24 cellular contexts compared by ENCODE assay signal in genomic region chr2:104885119-104885777, GRCh38. TPM values are rescaled to one million over a fixed set of nuclear protein-coding genes. Genes with fewer than 3 reads are reported as not detected.
DNase-seq lines count a peak whose midpoint lies in the region; ATAC-seq, FAIRE-seq and TF ChIP-seq lines count a peak whose summit lies in the region.
"Had no signal": no experiment of that assay in that cellular context is flagged by ENCODE, and none has a peak within 500 bp of the region (broad histone marks: within the 10 kb centered on the region; RNA-seq: fewer than 3 reads in every experiment).

No MANE protein-coding gene starts in this region.

- no peak overlapping the region for H4K8ac ChIP-seq in H1 (ENCODE audit: extremely low read depth, insufficient read depth, low read length)
- no peak overlapping the region for H4K8ac ChIP-seq in trophoblast cell (ENCODE audit: low read depth, low read length)

- no peak overlapping the region for H3K4ac ChIP-seq in H1 (replicated peaks; ENCODE audit: insufficient read length, low read depth, low read length)
- H3K4ac ChIP-seq in trophoblast cell (ENCODE audit: low read depth, low read length): no peak overlapping the region

- no peaks in the 10 kb centered on the region for H3K23me2 ChIP-seq in H1 (ENCODE audit: low read depth, low read length)

- no peak overlapping the region for H4K5ac ChIP-seq in H1 (ENCODE audit: insufficient read length, low read depth, low read length)

- H2BK20ac ChIP-seq in H1 (ENCODE audit: low read length): no peak overlapping the region

- no peak overlapping the region for H4K12ac ChIP-seq in trophoblast cell (ENCODE audit: low read depth, low read length)

- no peak overlapping the region for H3K9ac ChIP-seq in H1 (replicated peaks in 1 of 4; ENCODE audit: extremely low read depth in 1 of 4, low read depth in 3 of 4, low read length in 3 of 4)
- no peak overlapping the region for H3K9ac ChIP-seq in iPS-20b (ENCODE audit: low read depth, low read length)
- no peak overlapping the region for H3K9ac ChIP-seq in trophoblast cell (ENCODE audit: low read length)
- H3K9ac ChIP-seq: BLaER1 had no signal

- no peaks in the 10 kb centered on the region for H3K4me1 ChIP-seq in right atrium auricular region
- H3K4me1 ChIP-seq in heart left ventricle: no peaks in the 10 kb centered on the region
- H3K4me1 ChIP-seq in H1 (replicated peaks in 1 of 4; ENCODE audit: control insufficient read depth in 3 of 4, insufficient read depth in 4 of 4, low read length in 3 of 4): peaks cover 0 to 4% (median 0%) of the 10 kb centered on the region in 4 experiments; a peak in 1 of 7 replicates
- H3K4me1 ChIP-seq in iPS-20b (ENCODE audit: insufficient read depth, low read length): no peaks in the 10 kb centered on the region
- H3K4me1 ChIP-seq in trophoblast cell (ENCODE audit: control insufficient read depth in 1 of 2, insufficient read depth in 2 of 2, low read length in 2 of 2): no peaks in the 10 kb centered on the region
- H3K4me1 ChIP-seq: Caco-2 had no signal

- no peak for TF ChIP-seq EP300 in H1 (IDR thresholded peaks at IDR 0.05; ENCODE audit: borderline replicate concordance in 1 of 2, low read depth in 2 of 2, low read length in 2 of 2)

- ATAC-seq in heart left ventricle: no peak
- ATAC-seq: CD8-positive, alpha-beta T cell; GM12878 had no signal

- H2AFZ ChIP-seq in H1 (ENCODE audit: low read length): no peak overlapping the region
- H2AFZ ChIP-seq in trophoblast cell (ENCODE audit: insufficient read depth, low read length, poor library complexity): no peak overlapping the region

- H2AK5ac ChIP-seq in H1 (ENCODE audit: low read depth, low read length) (no peak overlapping the region; the same call in 1 of the 2 replicates), trophoblast cell (ENCODE audit: low read length) (no peak overlapping the region)

- H3K36me3 ChIP-seq in right atrium auricular region (no peaks in the 10 kb centered on the region), heart left ventricle (no peaks in the 10 kb centered on the region), H1 (ENCODE audit: control insufficient read depth in 2 of 4, insufficient read depth in 4 of 4, low read length in 3 of 4) (no peaks in the 10 kb centered on the region), iPS-20b (ENCODE audit: insufficient read depth, low read depth, low read length) (no peaks in the 10 kb centered on the region), trophoblast cell (ENCODE audit: control insufficient read depth in 1 of 2, insufficient read depth in 2 of 2, low read length in 2 of 2) (no peaks in the 10 kb centered on the region), MG63 (no peaks in the 10 kb centered on the region)
- H3K36me3 ChIP-seq: BLaER1 had no signal

- no peak overlapping the region for H3K4me2 ChIP-seq in H1 (ENCODE audit: insufficient read depth in 1 of 2, low read depth in 2 of 2, low read length in 2 of 2)
- no peak overlapping the region for H3K4me2 ChIP-seq in trophoblast cell (ENCODE audit: low read length)
- H3K4me2 ChIP-seq: BLaER1 had no signal

- H3K14ac ChIP-seq in H1 (ENCODE audit: insufficient read length): no peak overlapping the region
- no peak overlapping the region for H3K14ac ChIP-seq in trophoblast cell (ENCODE audit: low read length)

- H3K4me3 ChIP-seq in right atrium auricular region (no peak overlapping the region), heart left ventricle (no peak overlapping the region), H1 (ENCODE audit: extremely low read depth in 1 of 4, insufficient read depth in 2 of 4, low read depth in 3 of 4, low read length in 4 of 4) (no peak overlapping the region), iPS-20b (ENCODE audit: low read length) (0 out of 2 replicates have a peak overlapping the region, but pooled peaks have one; percentile 21), trophoblast cell (ENCODE audit: low read depth, low read length) (no peak overlapping the region), MG63 (no peak overlapping the region)
- H3K4me3 ChIP-seq: BLaER1, GM12878 had no signal

- no peak overlapping the region for H3K27ac ChIP-seq in right atrium auricular region
- no peak overlapping the region for H3K27ac ChIP-seq in heart left ventricle
- H3K27ac ChIP-seq in H1 (ENCODE audit: low read depth, low read length): no peak overlapping the region
- no peak overlapping the region for H3K27ac ChIP-seq in iPS-20b (ENCODE audit: low read length)
- no peak overlapping the region for H3K27ac ChIP-seq in trophoblast cell (ENCODE audit: low read depth, low read length)
- H3K27ac ChIP-seq: 22Rv1, BLaER1, C4-2B had no signal

- H3K79me2 ChIP-seq in H1 (ENCODE audit: control insufficient read depth in 1 of 2, insufficient read depth in 2 of 2, low read length in 2 of 2) (no peaks in the 10 kb centered on the region), trophoblast cell (ENCODE audit: control insufficient read depth, insufficient read depth, low read length, poor library complexity) (no peaks in the 10 kb centered on the region)

- H3K9me3 ChIP-seq in right atrium auricular region (no peaks in the 10 kb centered on the region), heart left ventricle (no peaks in the 10 kb centered on the region), H1 (ENCODE audit: insufficient read depth in 2 of 2, low read depth in 1 of 2, low read length in 1 of 2) (no peaks in the 10 kb centered on the region), iPS-20b (ENCODE audit: insufficient read depth, low read depth, low read length) (no peaks in the 10 kb centered on the region), trophoblast cell (ENCODE audit: insufficient read depth, low read depth, low read length) (no peaks in the 10 kb centered on the region), MG63 (no peaks in the 10 kb centered on the region)
- H3K9me3 ChIP-seq: BLaER1, Caco-2 had no signal

- H3K23ac ChIP-seq in H1 (ENCODE audit: insufficient read length) (no peak overlapping the region), trophoblast cell (ENCODE audit: low read length) (no peak overlapping the region)

- CTCF ChIA-PET in H1 (lab: Charles Lee; ENCODE audit: partially characterized antibody): interaction anchor here (3.3 kb wide), 1 partner anchor 18 kb away, joined by 8 read pairs; no protein-coding TSS in a partner anchor

- no peak for TF ChIP-seq POLR2A in heart left ventricle (IDR thresholded peaks at IDR 0.05)
- no peak for TF ChIP-seq POLR2A in H1 (IDR thresholded peaks at IDR 0.05; ENCODE audit: control extremely low read depth in 1 of 2, low read depth in 2 of 2, low read length in 2 of 2)

- intact Hi-C loops in heart left ventricle (cut with DNase I): no loop called here

- H3K79me1 ChIP-seq in H1 (ENCODE audit: low read depth, low read length): no peaks in the 10 kb centered on the region
- H3K79me1 ChIP-seq in trophoblast cell (ENCODE audit: low read length): no peaks in the 10 kb centered on the region

- FAIRE-seq in H1 (lab: Jason Lieb, UNC): no peak
- FAIRE-seq: A204.1, G401.6, GM12878, GM19239 had no signal

- WGBS in heart left ventricle, 4 donors: 62 to 73% (median 69%) methylated on average over 5 of the region's 5 CpGs
- WGBS in H1 (ENCODE audit: extremely low coverage in 1 of 2, insufficient coverage in 1 of 2, insufficient read length in 1 of 2, insufficient replicate concordance in 2 of 2, low coverage in 1 of 2, low lambda C conversion rate in 2 of 2, missing lambda C conversion rate in 1 of 2), 2 experiments: 71% methylated on average over 5 of the region's 5 CpGs; no CpG with 5 or more reads in 1 of the 2 experiments
- no CpG with 5 or more reads among the region's 5 CpGs for WGBS in trophoblast cell (ENCODE audit: extremely low coverage, insufficient coverage, insufficient read length)

- H4K91ac ChIP-seq in H1 (replicated peaks; ENCODE audit: insufficient read length, low read length) (no peak overlapping the region), trophoblast cell (ENCODE audit: low read depth, low read length) (no peak overlapping the region)

- no peak overlapping the region for H3K56ac ChIP-seq in H1 (replicated peaks; ENCODE audit: insufficient read length, low read depth, low read length)

- TF ChIP-seq RAD21 in H1 (IDR thresholded peaks at IDR 0.05 in 1 of 2, conservative IDR thresholded peaks at IDR 0.05 in 1 of 2; ENCODE audit: low read depth in 2 of 2, low read length in 2 of 2): no peak

- H2BK15ac ChIP-seq in H1 (ENCODE audit: low read length): no peak overlapping the region

- H2BK12ac ChIP-seq in H1 (ENCODE audit: low read depth, low read length) (no peak overlapping the region), trophoblast cell (ENCODE audit: low read length) (no peak overlapping the region)

- POLR2A ChIA-PET in H1 (lab: Charles Lee; ENCODE audit: partially characterized antibody): no interaction called here

- H3K18ac ChIP-seq in H1 (ENCODE audit: extremely low read depth, low read length) (no peak overlapping the region), trophoblast cell (ENCODE audit: low read length) (no peak overlapping the region)

- H4K20me1 ChIP-seq in H1 (replicated peaks in 1 of 2; ENCODE audit: control insufficient read depth in 1 of 2, insufficient read depth in 2 of 2, low read length in 2 of 2): no peaks in the 10 kb centered on the region
- H4K20me1 ChIP-seq: BLaER1 had no signal

- no peak for TF ChIP-seq CTCF in right atrium auricular region (IDR thresholded peaks at IDR 0.05)
- no peak for TF ChIP-seq CTCF in heart left ventricle (IDR thresholded peaks at IDR 0.05)
- no peak for TF ChIP-seq CTCF in H1 (IDR thresholded peaks at IDR 0.05; ENCODE audit: control extremely low read depth in 1 of 3, insufficient read depth in 1 of 3, low read depth in 1 of 3, low read length in 3 of 3)

- H2BK5ac ChIP-seq in H1 (ENCODE audit: low read depth, low read length) (no peak overlapping the region), trophoblast cell (ENCODE audit: low read depth, low read length, poor library complexity) (no peak overlapping the region)

- H3K27me3 ChIP-seq in right atrium auricular region (no peaks in the 10 kb centered on the region), heart left ventricle (peaks cover 0 to 46% (median 26%) of the 10 kb centered on the region in 9 donors), H1 (replicated peaks in 1 of 4; ENCODE audit: control insufficient read depth in 3 of 4, extremely low read depth in 1 of 4, insufficient read depth in 3 of 4, low read length in 3 of 4) (peaks cover 0 to under 1% (median 0%) of the 10 kb centered on the region in 4 experiments; a peak in 2 of 7 replicates), iPS-20b (ENCODE audit: insufficient read depth, low read length) (peaks cover 21% of the 10 kb centered on the region), trophoblast cell (ENCODE audit: insufficient read depth, low read length) (no peaks in the 10 kb centered on the region), MG63 (peaks cover 7% of the 10 kb centered on the region; the same call in 1 of the 2 replicates)
- H3K27me3 ChIP-seq: BLaER1 had no signal

- H2BK120ac ChIP-seq in H1 (replicated peaks; ENCODE audit: low read depth, low read length) (no peak overlapping the region), trophoblast cell (ENCODE audit: insufficient read depth, low read length, poor library complexity) (no peak overlapping the region)

- DNase-seq in right atrium auricular region (ENCODE audit: low spot score) (peak; percentile 21), heart left ventricle (no peak), H1 (ENCODE audit: low read depth in 1 of 2, low spot score in 2 of 2) (no peak), trophoblast cell (peak; percentile 4 to 46), NCI-H82 (lab: John Stamatoyannopoulos, UW) (no peak), MG63 (no peak)
- no peak for DNase-seq in activated CD4-positive, alpha-beta T cell treated with anti-CD3 and anti-CD28 coated beads for 4 hours
- DNase-seq: Caco-2; CD4-positive, CD25-positive, alpha-beta regulatory T cell; CD8-positive, alpha-beta T cell; DMS153; DND-41; GOT3; H7; HCEC 1CT had no signal

RNA-seq across cellular contexts. Expression of gene POU3F3, which starts 31.3 kb away (rescaled TPM):
- total RNA-seq in right atrium auricular region (under 1 TPM in 1 of 2 donors, not detected in 1; 0.79 TPM), heart left ventricle (under 1 TPM in 1 of 9 donors, not detected in 8; 0.27 TPM)
- polyA plus RNA-seq in heart left ventricle (under 1 TPM in 1 of 2 donors, not detected in 1; 0.08 TPM), H1 (2011; rRNA removed) (0.02 TPM in 1 of 2 replicates, not detected in the other)
- total RNA-seq in H1 (2021; fragmentation: NEBNext Ultra II Directional; extraction: Animal tissue kit (Norgen Biotek cat#: 25700)): 0.09 and 0.10 TPM in 2 replicates
- not detected for polyA plus RNA-seq in H1 (2011; cell fraction: cytosol; rRNA removed)
- 0.03 TPM for polyA plus RNA-seq in H1 (2011; cell fraction: nucleus; rRNA removed)
- polyA plus RNA-seq in H1 (2012, experiment 1 of 2): 0.05 TPM in 2 of 4 replicates, not detected in the others
- polyA plus RNA-seq in H1 (2012, experiment 2 of 2): not detected
- polyA plus RNA-seq in H1 (2013, experiment 1 of 2): 0.10 TPM
- 0.04 TPM for polyA plus RNA-seq in H1 (2013, experiment 2 of 2)
- polyA minus RNA-seq in H1 (2011; rRNA and poly(A)+ RNA removed): not detected in 2 replicates
- not detected for polyA minus RNA-seq in H1 (2011; cell fraction: cytosol; rRNA and poly(A)+ RNA removed)
- polyA minus RNA-seq in H1 (2011; cell fraction: nucleus; rRNA and poly(A)+ RNA removed): not detected
- 0.04 TPM in 2 replicates for polyA plus RNA-seq in trophoblast cell (2013)
- not detected in 2 replicates for total RNA-seq in MG63 (2014; rRNA removed; shearing (Covaris generic); ENCODE audit: low replicate concordance)
- total RNA-seq: Caco-2; CD4-positive, CD25-positive, alpha-beta regulatory T cell; CD8-positive, alpha-beta T cell; GM12878; H7 had no signal
- polyA plus RNA-seq: AG04450; CD4-positive, CD25-positive, alpha-beta regulatory T cell; GM12878 had no signal

Comparison
In these comparisons a context has a peak if more than half of its experiments do, and no peak if none do; other contexts are left out.
1. DNase-seq: peak in right atrium auricular region (single experiment) and trophoblast cell (2 of 2); none in heart left ventricle (0 of 5), H1 (0 of 2), activated CD4-positive, alpha-beta T cell treated with anti-CD3 and anti-CD28 coated beads for 4 hours (0 of 2), NCI-H82 (single experiment) and MG63 (single experiment).